ENCODE assay signal across 8 cellular contexts in the genomic region with DNA sequence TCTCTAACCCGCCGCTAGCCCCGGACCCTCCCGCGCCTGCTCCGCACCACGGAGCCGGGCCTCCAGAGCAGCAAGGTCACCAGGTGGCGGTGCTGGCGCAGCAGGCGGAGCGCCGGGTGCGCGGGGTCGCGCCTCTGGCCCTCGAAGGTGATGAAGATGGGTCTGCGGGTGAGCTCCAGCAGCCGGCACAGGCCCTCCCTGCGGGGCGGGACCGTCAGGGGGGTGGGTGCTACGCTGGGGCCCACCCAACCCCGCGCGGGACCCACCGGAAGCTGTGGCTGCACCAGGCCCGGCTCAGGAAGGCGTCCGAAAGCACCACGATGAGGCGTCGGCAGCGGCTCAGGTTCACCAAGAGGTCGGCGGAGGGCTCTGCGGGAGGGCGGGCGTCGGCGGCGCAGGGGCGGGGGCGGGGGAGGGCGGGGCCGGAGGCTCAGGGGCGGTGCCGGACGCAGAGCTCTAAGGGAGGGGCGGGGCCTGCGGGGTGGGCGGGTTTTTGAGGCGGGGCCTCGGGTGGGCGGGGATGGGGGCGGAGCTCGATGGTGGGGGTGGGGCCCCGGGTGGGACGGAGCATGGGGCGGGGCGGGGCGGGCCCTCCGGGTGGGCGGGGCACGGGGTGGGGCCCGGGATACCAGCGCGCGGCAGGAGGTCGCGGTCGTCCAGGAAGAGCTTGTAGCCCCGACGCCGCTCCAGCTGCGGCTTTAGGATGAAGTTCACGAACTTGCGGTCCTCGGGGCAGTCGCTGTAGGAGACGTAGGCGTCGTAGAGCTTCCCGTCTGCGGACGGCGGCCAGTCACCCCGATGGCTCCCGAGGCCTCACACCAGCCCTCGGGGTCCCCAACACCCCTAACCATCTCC. TPM values are rescaled to one million over a fixed set of nuclear protein-coding genes. Genes with fewer than 3 reads are reported as not detected.
A peak's percentile ranks its signal among the peaks of the same experiment; 100 is the strongest.
DNase-seq lines count a peak whose midpoint lies in the region; ATAC-seq, FAIRE-seq and TF ChIP-seq lines count a peak whose summit lies in the region.

No MANE protein-coding gene starts in this region.

- peaks cover 9 to 15% of the 10 kb centered on the region in 2 experiments for H4K20me1 ChIP-seq in H1 (replicated peaks in 1 of 2; ENCODE audit: control insufficient read depth in 1 of 2, insufficient read depth in 2 of 2, low read length in 2 of 2)

- H3K27me3 ChIP-seq in H1 (replicated peaks in 1 of 4; ENCODE audit: control insufficient read depth in 3 of 4, extremely low read depth in 1 of 4, insufficient read depth in 3 of 4, low read length in 3 of 4), result peaks cover 0 to 5% (median 0%) of the 10 kb centered on the region in 4 experiments; a peak in 2 of 7 replicates

- H4K5ac ChIP-seq in H1 (ENCODE audit: insufficient read length, low read depth, low read length), result peak overlapping the region; percentile 33

- H3K4me3 Mint-ChIP-seq in activated CD8-positive, alpha-beta T cell treated with anti-CD3 and anti-CD28 coated beads for 36 hours, result peak overlapping the region; percentile 27

- POLR2A ChIA-PET in GM10248 (lab: Yijun Ruan, JAX), result interaction anchor here (0.5 to 0.9 kb wide), 5 partner anchors 43 to 169 kb away, joined by 3 to 5 read pairs (median 4); a partner anchor contains a TSS
- POLR2A ChIA-PET in activated CD8-positive, alpha-beta T cell treated with anti-CD3 and anti-CD28 coated beads for 36 hours (lab: Charles Lee), result interaction anchor here (0.5 to 2.7 kb wide), 11 partner anchors 9 to 171 kb away, joined by 3 to 9 read pairs (median 3); a partner anchor contains a TSS
- POLR2A ChIA-PET in H1 (lab: Charles Lee; ENCODE audit: partially characterized antibody), result interaction anchor here (0.8 to 5.9 kb wide), 18 partner anchors 8 to 199 kb away, joined by 3 to 41 read pairs (median 4); a partner anchor contains a TSS

- H2BK20ac ChIP-seq in H1 (ENCODE audit: low read length), result no peak overlapping the region

- CTCF ChIA-PET in GM10248 (lab: Yijun Ruan, JAX), result interaction anchor here (1.0 to 3.8 kb wide), 9 partner anchors 10 to 163 kb away, joined by 3 to 22 read pairs (median 4); no protein-coding TSS in a partner anchor
- CTCF ChIA-PET in activated CD8-positive, alpha-beta T cell treated with anti-CD3 and anti-CD28 coated beads for 36 hours (lab: Charles Lee), result interaction anchor here (0.9 to 3.5 kb wide), 5 partner anchors 10 to 102 kb away, joined by 3 to 26 read pairs (median 3); a partner anchor contains a TSS
- CTCF ChIA-PET in H1 (lab: Charles Lee; ENCODE audit: partially characterized antibody), result interaction anchor here (0.8 to 2.8 kb wide), 12 partner anchors 10 to 111 kb away, joined by 3 to 24 read pairs (median 5); a partner anchor contains a TSS

- FAIRE-seq in H1 (lab: Jason Lieb, UNC), result no peak

- H4K8ac ChIP-seq in H1 (ENCODE audit: extremely low read depth, insufficient read depth, low read length), result peak overlapping the region; percentile 54

- no peak overlapping the region for H2AK5ac ChIP-seq in H1 (ENCODE audit: low read depth, low read length)

- H3K9me3 ChIP-seq in H1 (ENCODE audit: insufficient read depth in 2 of 2, low read depth in 1 of 2, low read length in 1 of 2) (no peaks in the 10 kb centered on the region), mesodermal cell (ENCODE audit: control insufficient read depth, low read length) (no peaks in the 10 kb centered on the region)

- no peak overlapping the region for H3K27ac Mint-ChIP-seq in activated CD8-positive, alpha-beta T cell treated with anti-CD3 and anti-CD28 coated beads for 36 hours

- no peak overlapping the region for H3K23ac ChIP-seq in H1 (ENCODE audit: insufficient read length)

- H4K91ac ChIP-seq in H1 (replicated peaks; ENCODE audit: insufficient read length, low read length), result no peak overlapping the region

- H3K14ac ChIP-seq in H1 (ENCODE audit: insufficient read length), result no peak overlapping the region

- peak overlapping the region; percentile 1 to 79; a peak in 3 of 4 replicates for H3K4me2 ChIP-seq in H1 (ENCODE audit: insufficient read depth in 1 of 2, low read depth in 2 of 2, low read length in 2 of 2)

- H3K36me3 ChIP-seq in H1 (ENCODE audit: control insufficient read depth in 2 of 4, insufficient read depth in 4 of 4, low read length in 3 of 4) (no peaks in the 10 kb centered on the region; a peak in 1 of 8 replicates), mesodermal cell (ENCODE audit: control insufficient read depth, insufficient read depth, low read length) (no peaks in the 10 kb centered on the region)

- H2BK5ac ChIP-seq in H1 (ENCODE audit: low read depth, low read length), result no peak overlapping the region

- no peak overlapping the region for H2BK12ac ChIP-seq in H1 (ENCODE audit: low read depth, low read length)

- H2BK120ac ChIP-seq in H1 (replicated peaks; ENCODE audit: low read depth, low read length), result no peak overlapping the region

- H3K9me3 Mint-ChIP-seq in activated CD8-positive, alpha-beta T cell treated with anti-CD3 and anti-CD28 coated beads for 36 hours, result no peaks in the 10 kb centered on the region

- H3K27ac ChIP-seq in H1 (ENCODE audit: low read depth, low read length) (no peak overlapping the region), mesodermal cell (ENCODE audit: low read depth, low read length, severe bottlenecking) (no peak overlapping the region)

- H3K4me1 Mint-ChIP-seq in activated CD8-positive, alpha-beta T cell treated with anti-CD3 and anti-CD28 coated beads for 36 hours (ENCODE audit: low read depth), result peaks cover 5% of the 10 kb centered on the region

- 0 out of 2 replicates have a peak overlapping the region, but pooled peaks have one; percentile 22 for H2AFZ ChIP-seq in H1 (ENCODE audit: low read length)

- no peaks in the 10 kb centered on the region for H3K36me3 Mint-ChIP-seq in activated CD8-positive, alpha-beta T cell treated with anti-CD3 and anti-CD28 coated beads for 36 hours (ENCODE audit: low read depth)

- no peak overlapping the region for H3K56ac ChIP-seq in H1 (replicated peaks; ENCODE audit: insufficient read length, low read depth, low read length)

- H3K79me2 ChIP-seq in H1 (ENCODE audit: control insufficient read depth in 1 of 2, insufficient read depth in 2 of 2, low read length in 2 of 2), result no peaks in the 10 kb centered on the region

- H3K79me1 ChIP-seq in H1 (ENCODE audit: low read depth, low read length), result peaks cover 2% of the 10 kb centered on the region; the same call in 1 of the 2 replicates

- no peak overlapping the region for H3K9ac ChIP-seq in H1 (replicated peaks in 1 of 4; ENCODE audit: extremely low read depth in 1 of 4, low read depth in 3 of 4, low read length in 3 of 4)

- DNase-seq in GM10248 (ENCODE audit: extremely low spot score), result peak; percentile 95
- DNase-seq in NCI-H526 (lab: John Stamatoyannopoulos, UW), result peak; percentile 59 to 90
- DNase-seq in activated CD8-positive, alpha-beta T cell treated with anti-CD3 and anti-CD28 coated beads for 36 hours, result peak; percentile 96
- peak; percentile 57 to 88 for DNase-seq in H1 (ENCODE audit: low read depth in 1 of 2, low spot score in 2 of 2)
- peak; percentile 89 for DNase-seq in stimulated activated CD8-positive, alpha-beta memory T cell treated with anti-CD3 and anti-CD28 coated beads, Interleukin-2, amount 100 ng/mL, for 48 hours (ENCODE audit: low read depth in 2 of 2)
- DNase-seq in NCI-H1694 treated with DMSO at 0.1 percent for 48 hours (lab: John Stamatoyannopoulos, UW), result no peak

- peak; percentile 68 for ATAC-seq in HG02642 (IDR thresholded peaks at IDR 0.05; ENCODE audit: poor library complexity, unreplicated experiment)
- ATAC-seq in activated CD8-positive, alpha-beta T cell treated with anti-CD3 and anti-CD28 coated beads for 36 hours, result peak; percentile 91

- TF ChIP-seq CTCF in GM10248 (IDR thresholded peaks at IDR 0.05; ENCODE audit: control extremely low read depth, extremely low read depth, low read depth, missing control alignments) (peak; percentile 39), H1 (IDR thresholded peaks at IDR 0.05; ENCODE audit: control extremely low read depth in 1 of 3, insufficient read depth in 1 of 3, low read depth in 1 of 3, low read length in 3 of 3) (peak in 2 of 3 experiments; percentile 12 to 28; a peak in 3 of 4 replicates)
- TF ChIP-seq CTCF in activated CD8-positive, alpha-beta T cell treated with anti-CD3 and anti-CD28 coated beads for 36 hours (IDR thresholded peaks at IDR 0.05), result no peak

- peak in 1 of 2 experiments; percentile 47; a peak in 2 of 4 replicates for TF ChIP-seq RAD21 in H1 (IDR thresholded peaks at IDR 0.05 in 1 of 2, conservative IDR thresholded peaks at IDR 0.05 in 1 of 2; ENCODE audit: low read depth in 2 of 2, low read length in 2 of 2)

- H3K4me3 ChIP-seq in H1 (ENCODE audit: extremely low read depth in 1 of 4, insufficient read depth in 2 of 4, low read depth in 3 of 4, low read length in 4 of 4), result peak overlapping the region; percentile 8 to 65 (median 29); a peak in 6 of 8 replicates
- H3K4me3 ChIP-seq in mesodermal cell (ENCODE audit: extremely low read depth, insufficient read depth, low read length, poor library complexity, severe bottlenecking), result peak overlapping the region; percentile 44

- peaks cover 3% of the 10 kb centered on the region; the same call in 1 of the 2 replicates for H3K23me2 ChIP-seq in H1 (ENCODE audit: low read depth, low read length)

- H3K18ac ChIP-seq in H1 (ENCODE audit: extremely low read depth, low read length), result no peak overlapping the region; the same call in none of the 2 replicates

- intact Hi-C loops in activated CD8-positive, alpha-beta T cell treated with anti-CD3 and anti-CD28 coated beads for 36 hours (cut with micrococcal nuclease), result no loop called here

- H3K4me1 ChIP-seq in H1 (replicated peaks in 1 of 4; ENCODE audit: control insufficient read depth in 3 of 4, insufficient read depth in 4 of 4, low read length in 3 of 4), result peaks cover 0 to 11% (median 6%) of the 10 kb centered on the region in 4 experiments; a peak in 4 of 7 replicates
- H3K4me1 ChIP-seq in mesodermal cell (ENCODE audit: control insufficient read depth, insufficient read depth, low read length, poor library complexity, severe bottlenecking), result no peaks in the 10 kb centered on the region

- no peak for TF ChIP-seq EP300 in H1 (IDR thresholded peaks at IDR 0.05; ENCODE audit: borderline replicate concordance in 1 of 2, low read depth in 2 of 2, low read length in 2 of 2)

- no peaks in the 10 kb centered on the region for H3K27me3 Mint-ChIP-seq in activated CD8-positive, alpha-beta T cell treated with anti-CD3 and anti-CD28 coated beads for 36 hours

- WGBS in H1 (ENCODE audit: extremely low coverage in 1 of 2, insufficient coverage in 1 of 2, insufficient read length in 1 of 2, insufficient replicate concordance in 2 of 2, low coverage in 1 of 2, low lambda C conversion rate in 2 of 2, missing lambda C conversion rate in 1 of 2), 2 experiments, result 12% methylated on average over 21 of the region's 91 CpGs; no CpG with 5 or more reads in 1 of the 2 experiments
- WGBS in mesodermal cell (ENCODE audit: insufficient coverage in 2 of 2), 2 experiments, result 9 to 22% methylated on average over 39 to 55 of the region's 91 CpGs

- H2BK15ac ChIP-seq in H1 (ENCODE audit: low read length), result no peak overlapping the region

- no peak for TF ChIP-seq POLR2A in H1 (IDR thresholded peaks at IDR 0.05; ENCODE audit: control extremely low read depth in 1 of 2, low read depth in 2 of 2, low read length in 2 of 2)

- no peak overlapping the region for H3K4ac ChIP-seq in H1 (replicated peaks; ENCODE audit: insufficient read length, low read depth, low read length)

RNA-seq across cellular contexts. Expression of a gene that starts 7.8 kb away (rescaled TPM):
- 10 to 100 TPM; 33.9 to 35.0 TPM for total RNA-seq in activated CD8-positive, alpha-beta T cell treated with anti-CD3 and anti-CD28 coated beads for 36 hours
- 66.3 and 68.9 TPM in 2 replicates for total RNA-seq in H1 (2021; fragmentation: NEBNext Ultra II Directional; extraction: Animal tissue kit (Norgen Biotek cat#: 25700))
- 55.2 and 94.2 TPM in 2 replicates for polyA plus RNA-seq in H1 (2011; rRNA removed)
- 57.0 TPM for polyA plus RNA-seq in H1 (2011; cell fraction: cytosol; rRNA removed)
- 133 TPM for polyA plus RNA-seq in H1 (2011; cell fraction: nucleus; rRNA removed)
- polyA plus RNA-seq in H1 (2012, experiment 1 of 2), result 35.4 to 56.4 TPM (median 48.3 TPM) in 4 replicates
- polyA plus RNA-seq in H1 (2012, experiment 2 of 2), result 55.4 TPM
- polyA plus RNA-seq in H1 (2013, experiment 1 of 2), result 51.9 TPM
- 52.5 TPM for polyA plus RNA-seq in H1 (2013, experiment 2 of 2)
- polyA minus RNA-seq in H1 (2011; rRNA and poly(A)+ RNA removed), result 13.0 and 16.6 TPM in 2 replicates
- polyA minus RNA-seq in H1 (2011; cell fraction: cytosol; rRNA and poly(A)+ RNA removed), result 26.2 TPM
- polyA minus RNA-seq in H1 (2011; cell fraction: nucleus; rRNA and poly(A)+ RNA removed), result 24.8 TPM
- polyA plus RNA-seq in mesodermal cell (2013, experiment 1 of 2), result 30.7 TPM
- 19.4 TPM for polyA plus RNA-seq in mesodermal cell (2013, experiment 2 of 2)

RNA-seq across cellular contexts. Expression of a gene that starts 13.0 kb away (rescaled TPM):
- total RNA-seq in activated CD8-positive, alpha-beta T cell treated with anti-CD3 and anti-CD28 coated beads for 36 hours, result under 1 TPM in 1 of 2 experiments, not detected in 1; 0.18 TPM
- total RNA-seq in H1 (2021; fragmentation: NEBNext Ultra II Directional; extraction: Animal tissue kit (Norgen Biotek cat#: 25700)), result 28.5 and 28.7 TPM in 2 replicates
- 16.7 and 28.0 TPM in 2 replicates for polyA plus RNA-seq in H1 (2011; rRNA removed)
- 25.0 TPM for polyA plus RNA-seq in H1 (2011; cell fraction: cytosol; rRNA removed)
- 35.4 TPM for polyA plus RNA-seq in H1 (2011; cell fraction: nucleus; rRNA removed)
- 10.9 to 22.0 TPM (median 18.8 TPM) in 4 replicates for polyA plus RNA-seq in H1 (2012, experiment 1 of 2)
- polyA plus RNA-seq in H1 (2012, experiment 2 of 2), result 14.5 TPM
- polyA plus RNA-seq in H1 (2013, experiment 1 of 2), result 11.0 TPM
- polyA plus RNA-seq in H1 (2013, experiment 2 of 2), result 12.3 TPM
- polyA minus RNA-seq in H1 (2011; rRNA and poly(A)+ RNA removed), result 11.3 and 13.9 TPM in 2 replicates
- 33.5 TPM for polyA minus RNA-seq in H1 (2011; cell fraction: cytosol; rRNA and poly(A)+ RNA removed)
- polyA minus RNA-seq in H1 (2011; cell fraction: nucleus; rRNA and poly(A)+ RNA removed), result 11.1 TPM
- polyA plus RNA-seq in mesodermal cell (2013, experiment 1 of 2), result 0.22 TPM
- 0.71 TPM for polyA plus RNA-seq in mesodermal cell (2013, experiment 2 of 2)

RNA-seq across cellular contexts. Expression of a gene that starts 34.8 kb away (rescaled TPM):
- 10 to 100 TPM; 28.2 to 29.0 TPM for total RNA-seq in activated CD8-positive, alpha-beta T cell treated with anti-CD3 and anti-CD28 coated beads for 36 hours
- 18.0 and 20.0 TPM in 2 replicates for total RNA-seq in H1 (2021; fragmentation: NEBNext Ultra II Directional; extraction: Animal tissue kit (Norgen Biotek cat#: 25700))
- polyA plus RNA-seq in H1 (2011; rRNA removed), result 20.7 and 24.6 TPM in 2 replicates
- 19.7 TPM for polyA plus RNA-seq in H1 (2011; cell fraction: cytosol; rRNA removed)
- 185 TPM for polyA plus RNA-seq in H1 (2011; cell fraction: nucleus; rRNA removed)
- 20.7 to 42.8 TPM (median 32.2 TPM) in 4 replicates for polyA plus RNA-seq in H1 (2012, experiment 1 of 2)
- polyA plus RNA-seq in H1 (2012, experiment 2 of 2), result 11.9 TPM
- polyA plus RNA-seq in H1 (2013, experiment 1 of 2), result 14.6 TPM
- polyA plus RNA-seq in H1 (2013, experiment 2 of 2), result 13.7 TPM
- polyA minus RNA-seq in H1 (2011; rRNA and poly(A)+ RNA removed), result 5.2 and 7.0 TPM in 2 replicates
- 5.6 TPM for polyA minus RNA-seq in H1 (2011; cell fraction: cytosol; rRNA and poly(A)+ RNA removed)
- 19.3 TPM for polyA minus RNA-seq in H1 (2011; cell fraction: nucleus; rRNA and poly(A)+ RNA removed)
- polyA plus RNA-seq in mesodermal cell (2013, experiment 1 of 2), result 0.74 TPM
- polyA plus RNA-seq in mesodermal cell (2013, experiment 2 of 2), result 0.35 TPM

RNA-seq across cellular contexts. Expression of a gene that starts 37.7 kb away (rescaled TPM):
- 1 to 10 TPM; 1.5 to 3.4 TPM for total RNA-seq in activated CD8-positive, alpha-beta T cell treated with anti-CD3 and anti-CD28 coated beads for 36 hours
- total RNA-seq in H1 (2021; fragmentation: NEBNext Ultra II Directional; extraction: Animal tissue kit (Norgen Biotek cat#: 25700)), result 76.3 and 89.0 TPM in 2 replicates
- 40.9 and 69.4 TPM in 2 replicates for polyA plus RNA-seq in H1 (2011; rRNA removed)
- polyA plus RNA-seq in H1 (2011; cell fraction: cytosol; rRNA removed), result 62.2 TPM
- 329 TPM for polyA plus RNA-seq in H1 (2011; cell fraction: nucleus; rRNA removed)
- polyA plus RNA-seq in H1 (2012, experiment 1 of 2), result 55.4 to 118 TPM (median 90.1 TPM) in 4 replicates
- 69.9 TPM for polyA plus RNA-seq in H1 (2012, experiment 2 of 2)
- polyA plus RNA-seq in H1 (2013, experiment 1 of 2), result 55.2 TPM
- polyA plus RNA-seq in H1 (2013, experiment 2 of 2), result 48.0 TPM
- polyA minus RNA-seq in H1 (2011; rRNA and poly(A)+ RNA removed), result 6.4 and 7.0 TPM in 2 replicates
- 19.7 TPM for polyA minus RNA-seq in H1 (2011; cell fraction: cytosol; rRNA and poly(A)+ RNA removed)
- 37.0 TPM for polyA minus RNA-seq in H1 (2011; cell fraction: nucleus; rRNA and poly(A)+ RNA removed)
- polyA plus RNA-seq in mesodermal cell (2013, experiment 1 of 2), result 56.7 TPM
- polyA plus RNA-seq in mesodermal cell (2013, experiment 2 of 2), result 55.2 TPM

RNA-seq across cellular contexts. Expression of a gene that starts 43.1 kb away (rescaled TPM):
- 10 to 100 TPM; 17.4 to 18.0 TPM for total RNA-seq in activated CD8-positive, alpha-beta T cell treated with anti-CD3 and anti-CD28 coated beads for 36 hours
- 48.7 and 52.4 TPM in 2 replicates for total RNA-seq in H1 (2021; fragmentation: NEBNext Ultra II Directional; extraction: Animal tissue kit (Norgen Biotek cat#: 25700))
- polyA plus RNA-seq in H1 (2011; rRNA removed), result 68.2 and 108 TPM in 2 replicates
- polyA plus RNA-seq in H1 (2011; cell fraction: cytosol; rRNA removed), result 69.7 TPM
- polyA plus RNA-seq in H1 (2011; cell fraction: nucleus; rRNA removed), result 197 TPM
- polyA plus RNA-seq in H1 (2012, experiment 1 of 2), result 33.3 to 60.1 TPM (median 54.3 TPM) in 4 replicates
- 51.9 TPM for polyA plus RNA-seq in H1 (2012, experiment 2 of 2)
- 42.4 TPM for polyA plus RNA-seq in H1 (2013, experiment 1 of 2)
- 39.1 TPM for polyA plus RNA-seq in H1 (2013, experiment 2 of 2)
- 49.6 and 57.3 TPM in 2 replicates for polyA minus RNA-seq in H1 (2011; rRNA and poly(A)+ RNA removed)
- polyA minus RNA-seq in H1 (2011; cell fraction: cytosol; rRNA and poly(A)+ RNA removed), result 38.8 TPM
- polyA minus RNA-seq in H1 (2011; cell fraction: nucleus; rRNA and poly(A)+ RNA removed), result 51.9 TPM
- polyA plus RNA-seq in mesodermal cell (2013, experiment 1 of 2), result 38.1 TPM
- polyA plus RNA-seq in mesodermal cell (2013, experiment 2 of 2), result 36.5 TPM

Comparison
In these comparisons a context has a peak if more than half of its experiments do, and no peak if none do; other contexts are left out.
1. RNA of a gene that starts 13.0 kb away (total RNA-seq): 28.5 to 28.7 TPM in H1; 0.18 TPM in activated CD8-positive, alpha-beta T cell treated with anti-CD3 and anti-CD28 coated beads for 36 hours; every median in the first group is over 10 times any median in the second.